Comparison of ENCODE assay signal across 1 cellular context in the genomic region with DNA sequence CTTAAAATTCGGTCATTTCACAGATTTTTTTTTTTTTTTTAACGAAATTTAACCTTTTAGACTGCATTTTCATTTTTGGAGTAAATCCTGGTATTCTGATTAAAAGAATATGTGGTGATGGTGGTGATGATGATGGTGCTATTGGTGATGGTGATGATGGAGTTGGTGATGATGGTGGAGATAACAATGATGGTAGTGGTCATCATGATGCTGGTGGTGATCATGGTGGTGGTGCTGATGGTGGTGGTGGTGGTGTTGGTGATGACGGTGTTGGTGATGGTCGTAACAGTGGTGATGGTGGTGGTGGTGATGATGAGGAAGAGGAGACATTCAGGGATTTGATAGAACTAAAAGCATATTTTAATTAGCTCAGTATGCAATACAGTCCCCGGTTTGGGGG.
TF ChIP-seq lines count a peak whose summit lies in the region.

No MANE protein-coding gene starts in this region.

TF ChIP-seq in HEK293, 187 proteins besides CTCF, POLR2A, EP300 and RAD21 (continued from another document):
- TF ChIP-seq, protein P1, sequence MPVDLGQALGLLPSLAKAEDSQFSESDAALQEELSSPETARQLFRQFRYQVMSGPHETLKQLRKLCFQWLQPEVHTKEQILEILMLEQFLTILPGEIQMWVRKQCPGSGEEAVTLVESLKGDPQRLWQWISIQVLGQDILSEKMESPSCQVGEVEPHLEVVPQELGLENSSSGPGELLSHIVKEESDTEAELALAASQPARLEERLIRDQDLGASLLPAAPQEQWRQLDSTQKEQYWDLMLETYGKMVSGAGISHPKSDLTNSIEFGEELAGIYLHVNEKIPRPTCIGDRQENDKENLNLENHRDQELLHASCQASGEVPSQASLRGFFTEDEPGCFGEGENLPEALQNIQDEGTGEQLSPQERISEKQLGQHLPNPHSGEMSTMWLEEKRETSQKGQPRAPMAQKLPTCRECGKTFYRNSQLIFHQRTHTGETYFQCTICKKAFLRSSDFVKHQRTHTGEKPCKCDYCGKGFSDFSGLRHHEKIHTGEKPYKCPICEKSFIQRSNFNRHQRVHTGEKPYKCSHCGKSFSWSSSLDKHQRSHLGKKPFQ (tag by site-specific recombination; IDR thresholded peaks at IDR 0.05): no peak
- TF ChIP-seq RBAK (tag by site-specific recombination; IDR thresholded peaks at IDR 0.05) (no peak), GFI1B (tag by site-specific recombination; IDR thresholded peaks at IDR 0.05) (no peak)
- TF ChIP-seq, protein P2, sequence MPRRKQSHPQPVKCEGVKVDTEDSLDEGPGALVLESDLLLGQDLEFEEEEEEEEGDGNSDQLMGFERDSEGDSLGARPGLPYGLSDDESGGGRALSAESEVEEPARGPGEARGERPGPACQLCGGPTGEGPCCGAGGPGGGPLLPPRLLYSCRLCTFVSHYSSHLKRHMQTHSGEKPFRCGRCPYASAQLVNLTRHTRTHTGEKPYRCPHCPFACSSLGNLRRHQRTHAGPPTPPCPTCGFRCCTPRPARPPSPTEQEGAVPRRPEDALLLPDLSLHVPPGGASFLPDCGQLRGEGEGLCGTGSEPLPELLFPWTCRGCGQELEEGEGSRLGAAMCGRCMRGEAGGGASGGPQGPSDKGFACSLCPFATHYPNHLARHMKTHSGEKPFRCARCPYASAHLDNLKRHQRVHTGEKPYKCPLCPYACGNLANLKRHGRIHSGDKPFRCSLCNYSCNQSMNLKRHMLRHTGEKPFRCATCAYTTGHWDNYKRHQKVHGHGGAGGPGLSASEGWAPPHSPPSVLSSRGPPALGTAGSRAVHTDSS (tag by site-specific recombination; IDR thresholded peaks at IDR 0.05): peak; percentile 86
